Comparison of ENCODE assay signal across 2 cellular contexts in genomic region chr13:33128134-33128533, GRCh38.
TF ChIP-seq lines count a peak whose summit lies in the region.

No MANE protein-coding gene starts in this region.

TF ChIP-seq in A549, 52 proteins besides CTCF, POLR2A, EP300 and RAD21:
- TF ChIP-seq HEYL (CRISPR knock-in tag; IDR thresholded peaks at IDR 0.05) = no peak
- TF ChIP-seq ZC3H11A (IDR thresholded peaks at IDR 0.05) = no peak
- no peak for TF ChIP-seq MAX (IDR thresholded peaks at IDR 0.05)
- TF ChIP-seq MAFK (IDR thresholded peaks at IDR 0.05; ENCODE audit: partially characterized antibody) = no peak
- TF ChIP-seq JUN (IDR thresholded peaks at IDR 0.05) = no peak
- TF ChIP-seq ZSCAN20 (CRISPR knock-in tag; IDR thresholded peaks at IDR 0.05) = no peak
- TF ChIP-seq CBX2 (IDR thresholded peaks at IDR 0.05; ENCODE audit: borderline replicate concordance, low read depth) = no peak
- no peak for TF ChIP-seq MYC (IDR thresholded peaks at IDR 0.05; ENCODE audit: borderline replicate concordance, low read length)
- no peak for TF ChIP-seq HOXB13 (CRISPR knock-in tag; IDR thresholded peaks at IDR 0.05; ENCODE audit: low read depth)
- no peak for TF ChIP-seq HES2 (IDR thresholded peaks at IDR 0.05)
- no peak for TF ChIP-seq GATA3 (IDR thresholded peaks at IDR 0.05; ENCODE audit: borderline replicate concordance)
- TF ChIP-seq PHF8 (IDR thresholded peaks at IDR 0.05; ENCODE audit: borderline replicate concordance, low read depth) = no peak
- no peak for TF ChIP-seq KDM1A (IDR thresholded peaks at IDR 0.05; ENCODE audit: low read depth)

TF ChIP-seq in IMR-90, 13 proteins besides CTCF, POLR2A, EP300 and RAD21:
- TF ChIP-seq USF2 (IDR thresholded peaks at IDR 0.05; ENCODE audit: low read depth, low read length) = no peak
- no peak for TF ChIP-seq FOS (IDR thresholded peaks at IDR 0.05; ENCODE audit: low read depth, low read length)
- no peak for TF ChIP-seq MXI1 (IDR thresholded peaks at IDR 0.05; ENCODE audit: borderline replicate concordance, low read depth, low read length)
- TF ChIP-seq ELK1 (IDR thresholded peaks at IDR 0.05; ENCODE audit: borderline replicate concordance, low read depth, low read length) = no peak
- TF ChIP-seq CHD1 (IDR thresholded peaks at IDR 0.05; ENCODE audit: low read depth, low read length) = no peak
